In genomic region chr11:126696976-126697375, GRCh38 we compare ENCODE assay signal across 16 cellular contexts.
"Had no signal": no experiment of that assay in that cellular context is flagged by ENCODE, and none has a peak within 500 bp of the region (broad histone marks: within the 10 kb centered on the region; RNA-seq: fewer than 3 reads in every experiment).

No MANE protein-coding gene starts in this region.

- DNase-seq: activated B cell treated with CpG ODN at 0.5 μM for 24 hours; activated CD4-positive, alpha-beta T cell treated with anti-CD3 and anti-CD28 coated beads for 1 hour; activated CD4-positive, alpha-beta T cell treated with anti-CD3 and anti-CD28 coated beads, Interleukin-2, amount 10 ng/mL, durations not matched to agents 24 days and 14 days; activated CD4-positive, alpha-beta T cell treated with anti-CD3 and anti-CD28 coated beads, Interleukin-2, amount 50 U/mL, for 48 hours; activated CD8-positive, alpha-beta memory T cell treated with anti-CD3 and anti-CD28 coated beads, Interleukin-2, amount 10 ng/mL, durations not matched to agents 7 days and 5 days; activated gamma-delta T cell; activated naive CD4-positive, alpha-beta T cell treated with anti-CD3 and anti-CD28 coated beads for 36 hours; activated T-cell treated with anti-CD3 and anti-CD28 coated beads, Interleukin-2, amount 50 U/mL, for 4 hours; MM.1S; NCI-H1105; NCI-H1436 treated with DMSO at 0.1 percent for 48 hours; NCI-H187; NCI-H510A treated with DMSO at 0.1 percent for 48 hours; SHP77 treated with DMSO at 0.1 percent for 48 hours; T1000 had no signal

- H3K27ac ChIP-seq: KMS-11 had no signal

- H3K4me2 ChIP-seq: KMS-11 had no signal

- H3K9ac ChIP-seq: KMS-11 had no signal

- ATAC-seq: activated CD8-positive, alpha-beta memory T cell treated with anti-CD3 and anti-CD28 coated beads, Interleukin-2, amount 10 ng/mL, durations not matched to agents 7 days and 5 days; activated T-cell treated with anti-CD3 and anti-CD28 coated beads, Interleukin-2, amount 50 U/mL, for 4 hours had no signal
